ENCODE assay signal across 2 cellular contexts in genomic region chr10:72800741-72801092, GRCh38.
TF ChIP-seq lines count a peak whose summit lies in the region.

No MANE protein-coding gene starts in this region.

TF ChIP-seq in HEK293, 187 proteins besides CTCF, POLR2A, EP300 and RAD21 (continued from another document):
- TF ChIP-seq, protein P1, sequence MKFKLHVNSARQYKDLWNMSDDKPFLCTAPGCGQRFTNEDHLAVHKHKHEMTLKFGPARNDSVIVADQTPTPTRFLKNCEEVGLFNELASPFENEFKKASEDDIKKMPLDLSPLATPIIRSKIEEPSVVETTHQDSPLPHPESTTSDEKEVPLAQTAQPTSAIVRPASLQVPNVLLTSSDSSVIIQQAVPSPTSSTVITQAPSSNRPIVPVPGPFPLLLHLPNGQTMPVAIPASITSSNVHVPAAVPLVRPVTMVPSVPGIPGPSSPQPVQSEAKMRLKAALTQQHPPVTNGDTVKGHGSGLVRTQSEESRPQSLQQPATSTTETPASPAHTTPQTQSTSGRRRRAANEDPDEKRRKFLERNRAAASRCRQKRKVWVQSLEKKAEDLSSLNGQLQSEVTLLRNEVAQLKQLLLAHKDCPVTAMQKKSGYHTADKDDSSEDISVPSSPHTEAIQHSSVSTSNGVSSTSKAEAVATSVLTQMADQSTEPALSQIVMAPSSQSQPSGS (tag by site-specific recombination; IDR thresholded peaks at IDR 0.05; ENCODE audit: low read depth): no peak
- 0 out of 2 replicates have a peak, but pooled peaks have one; percentile 5 for TF ChIP-seq ZBTB17 (tag by site-specific recombination; IDR thresholded peaks at IDR 0.05)
- peak; percentile 2 for TF ChIP-seq ZEB2 (tag by site-specific recombination; IDR thresholded peaks at IDR 0.05)
- TF ChIP-seq KLF8 (tag by site-specific recombination; IDR thresholded peaks at IDR 0.05): 0 out of 2 replicates have a peak, but pooled peaks have one; percentile 6
- no peak for TF ChIP-seq ZNF548 (tag by site-specific recombination; IDR thresholded peaks at IDR 0.05)
- TF ChIP-seq SCRT1 (tag by site-specific recombination; IDR thresholded peaks at IDR 0.05; ENCODE audit: borderline replicate concordance): 0 out of 2 replicates have a peak, but pooled peaks have one; percentile 0
- peak; percentile 6; the same call in 1 of the 2 replicates for TF ChIP-seq ZNF580 (tag by site-specific recombination; IDR thresholded peaks at IDR 0.05)
- TF ChIP-seq ZNF121 (tag by site-specific recombination; IDR thresholded peaks at IDR 0.05): peak; percentile 100
- TF ChIP-seq SETDB1 (IDR thresholded peaks at IDR 0.05; ENCODE audit: insufficient read length, low read length): no peak
- TF ChIP-seq, protein P2, sequence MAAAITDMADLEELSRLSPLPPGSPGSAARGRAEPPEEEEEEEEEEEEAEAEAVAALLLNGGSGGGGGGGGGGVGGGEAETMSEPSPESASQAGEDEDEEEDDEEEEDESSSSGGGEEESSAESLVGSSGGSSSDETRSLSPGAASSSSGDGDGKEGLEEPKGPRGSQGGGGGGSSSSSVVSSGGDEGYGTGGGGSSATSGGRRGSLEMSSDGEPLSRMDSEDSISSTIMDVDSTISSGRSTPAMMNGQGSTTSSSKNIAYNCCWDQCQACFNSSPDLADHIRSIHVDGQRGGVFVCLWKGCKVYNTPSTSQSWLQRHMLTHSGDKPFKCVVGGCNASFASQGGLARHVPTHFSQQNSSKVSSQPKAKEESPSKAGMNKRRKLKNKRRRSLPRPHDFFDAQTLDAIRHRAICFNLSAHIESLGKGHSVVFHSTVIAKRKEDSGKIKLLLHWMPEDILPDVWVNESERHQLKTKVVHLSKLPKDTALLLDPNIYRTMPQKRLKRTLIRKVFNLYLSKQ (tag by site-specific recombination; IDR thresholded peaks at IDR 0.05; ENCODE audit: borderline replicate concordance): 0 out of 2 replicates have a peak, but pooled peaks have one; percentile 0
- 0 out of 2 replicates have a peak, but pooled peaks have one; percentile 22 for TF ChIP-seq ZNF660 (tag by site-specific recombination; IDR thresholded peaks at IDR 0.05)
- 0 out of 2 replicates have a peak, but pooled peaks have one; percentile 1 for TF ChIP-seq ZNF335 (tag by site-specific recombination; conservative IDR thresholded peaks at IDR 0.05)

TF ChIP-seq in GM12878, 131 proteins besides CTCF, POLR2A, EP300 and RAD21 (continued from another document):
- TF ChIP-seq ATF3 (IDR thresholded peaks at IDR 0.05; ENCODE audit: borderline replicate concordance, extremely low read depth, low read depth, low read length) (no peak), CHD4 (IDR thresholded peaks at IDR 0.05) (no peak), PBX3 (IDR thresholded peaks at IDR 0.05; ENCODE audit: insufficient replicate concordance, low read depth, low read length) (no peak), SP1 (IDR thresholded peaks at IDR 0.05; ENCODE audit: low read depth, low read length) (no peak), TCF7 (IDR thresholded peaks at IDR 0.05; ENCODE audit: borderline replicate concordance) (no peak), POLR2AphosphoS2 (IDR thresholded peaks at IDR 0.05; ENCODE audit: low read depth, low read length) (no peak), BMI1 (IDR thresholded peaks at IDR 0.05; ENCODE audit: borderline replicate concordance) (no peak)
